30 cellular contexts compared by ENCODE assay signal in the genomic region with DNA sequence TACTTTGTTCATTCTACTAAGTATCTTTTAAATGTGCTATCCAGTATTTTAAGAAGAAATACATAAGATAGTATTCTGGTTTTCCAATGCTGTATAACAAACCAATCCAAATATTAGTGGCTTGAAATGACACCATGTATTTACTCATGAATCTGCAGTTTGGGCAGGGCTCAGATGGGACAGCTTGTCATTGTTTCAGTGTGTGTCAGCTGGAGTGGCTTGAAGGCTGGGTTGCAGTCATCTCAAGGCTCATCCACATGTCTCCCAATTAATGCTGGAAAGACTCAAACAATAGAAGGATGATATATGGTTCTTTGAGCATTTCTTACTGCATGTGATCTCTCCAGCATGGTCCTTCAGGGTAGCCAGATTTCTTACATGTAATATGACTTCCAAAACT.
"Had no signal": no experiment of that assay in that cellular context is flagged by ENCODE, and none has a peak within 500 bp of the region (broad histone marks: within the 10 kb centered on the region; RNA-seq: fewer than 3 reads in every experiment).

No MANE protein-coding gene starts in this region.

- H3K9me3 Mint-ChIP-seq: activated naive CD8-positive, alpha-beta T cell treated with anti-CD3 and anti-CD28 coated beads for 36 hours; brain; naive B cell; nephron progenitor cell; stimulated activated memory B cell treated with anti-CD40 and anti-IgM and Interleukin-4, amounts not matched to agents 10 μg/mL and 1 μg/mL and 100 μg/mL, for 72 hours; stimulated activated naive CD8-positive, alpha-beta T cell treated with anti-CD3 and anti-CD28 coated beads, Interleukin-15, amount 100 ng/mL, for 72 hours had no signal

- H3K27ac ChIP-seq: ascending aorta, coronary artery, dorsolateral prefrontal cortex, left ventricle myocardium inferior, neutrophil, ovary had no signal

- H3K9me3 ChIP-seq: ascending aorta, left ventricle myocardium inferior, mucosa of descending colon, neutrophil, ovary, right lobe of liver, tibial nerve had no signal

- H3K4me1 Mint-ChIP-seq: activated naive CD8-positive, alpha-beta T cell treated with anti-CD3 and anti-CD28 coated beads for 36 hours; stimulated activated memory B cell treated with anti-CD40 and anti-IgM and Interleukin-4, amounts not matched to agents 10 μg/mL and 1 μg/mL and 100 μg/mL, for 72 hours; stimulated activated naive CD8-positive, alpha-beta T cell treated with anti-CD3 and anti-CD28 coated beads, Interleukin-15, amount 100 ng/mL, for 72 hours; T-cell had no signal

- H3K36me3 Mint-ChIP-seq: activated naive CD8-positive, alpha-beta T cell treated with anti-CD3 and anti-CD28 coated beads for 36 hours; brain; stimulated activated memory B cell treated with anti-CD40 and anti-IgM and Interleukin-4, amounts not matched to agents 10 μg/mL and 1 μg/mL and 100 μg/mL, for 72 hours; T-cell had no signal

- H3K4me1 ChIP-seq: ascending aorta had no signal

- FAIRE-seq: small intestine had no signal

- H3K27me3 ChIP-seq: ascending aorta, neutrophil, ovary, right lobe of liver, tibial nerve had no signal

- H3K27me3 Mint-ChIP-seq: activated naive CD8-positive, alpha-beta T cell treated with anti-CD3 and anti-CD28 coated beads for 36 hours; naive B cell; progenitor cell of endocrine pancreas; stimulated activated memory B cell treated with anti-CD40 and anti-IgM and Interleukin-4, amounts not matched to agents 10 μg/mL and 1 μg/mL and 100 μg/mL, for 72 hours; stimulated activated naive CD8-positive, alpha-beta T cell treated with anti-CD3 and anti-CD28 coated beads, Interleukin-15, amount 100 ng/mL, for 72 hours; T-cell had no signal

- ATAC-seq: mucosa of descending colon; stimulated activated memory B cell treated with anti-CD40 and anti-IgM and Interleukin-4, amounts not matched to agents 10 μg/mL and 1 μg/mL and 100 μg/mL, for 72 hours; stimulated activated naive CD8-positive, alpha-beta T cell treated with anti-CD3 and anti-CD28 coated beads, Interleukin-15, amount 100 ng/mL, for 72 hours; T-cell had no signal

- DNase-seq: activated CD4-positive, alpha-beta T cell treated with anti-CD3 and anti-CD28 coated beads for 4 hours; activated CD4-positive, alpha-beta T cell treated with anti-CD3 and anti-CD28 coated beads, Interleukin-2, amount 50 U/mL, for 48 hours; activated CD4-positive, CD25-positive, alpha-beta regulatory T cell; activated CD8-positive, alpha-beta memory T cell treated with anti-CD3 and anti-CD28 coated beads for 24 hours; activated effector memory CD4-positive, alpha-beta T cell treated with Interleukin-2 at 50 U/mL for 16 hours; activated naive CD4-positive, alpha-beta T cell treated with anti-CD3 and anti-CD28 coated beads for 36 hours; activated naive CD8-positive, alpha-beta T cell treated with anti-CD3 and anti-CD28 coated beads for 36 hours; dorsolateral prefrontal cortex; effector memory CD4-positive, alpha-beta T cell; foreskin melanocyte; kidney glomerular epithelial cell; left ventricle myocardium inferior; mucosa of descending colon; naive B cell; nephron progenitor cell; ovary; right lobe of liver; small intestine; stimulated activated CD4-positive, alpha-beta T cell treated with anti-CD3 and anti-CD28 coated beads, Interleukin-1b, Interleukin-23, amount 100 ng/mL, for 48 hours; stimulated activated CD4-positive, alpha-beta T cell treated with anti-CD3 and anti-CD28 coated beads, Interleukin-4, amount 100 ng/mL, for 4 hours; stimulated activated CD8-positive, alpha-beta memory T cell treated with anti-CD3 and anti-CD28 coated beads, Interleukin-4, amount 100 ng/mL, for 48 hours; stimulated activated naive CD8-positive, alpha-beta T cell treated with anti-CD3 and anti-CD28 coated beads, Interleukin-15, amount 100 ng/mL, for 72 hours; T-cell had no signal

- H3K27ac Mint-ChIP-seq: activated naive CD4-positive, alpha-beta T cell treated with anti-CD3 and anti-CD28 coated beads for 36 hours; activated naive CD8-positive, alpha-beta T cell treated with anti-CD3 and anti-CD28 coated beads for 36 hours; nephron progenitor cell; progenitor cell of endocrine pancreas; stimulated activated memory B cell treated with anti-CD40 and anti-IgM and Interleukin-4, amounts not matched to agents 10 μg/mL and 1 μg/mL and 100 μg/mL, for 72 hours; stimulated activated naive CD8-positive, alpha-beta T cell treated with anti-CD3 and anti-CD28 coated beads, Interleukin-15, amount 100 ng/mL, for 72 hours; T-cell had no signal

- H3K4me3 Mint-ChIP-seq: activated naive CD4-positive, alpha-beta T cell treated with anti-CD3 and anti-CD28 coated beads for 36 hours; activated naive CD8-positive, alpha-beta T cell treated with anti-CD3 and anti-CD28 coated beads for 36 hours; brain; naive B cell; nephron progenitor cell; stimulated activated memory B cell treated with anti-CD40 and anti-IgM and Interleukin-4, amounts not matched to agents 10 μg/mL and 1 μg/mL and 100 μg/mL, for 72 hours; stimulated activated naive CD8-positive, alpha-beta T cell treated with anti-CD3 and anti-CD28 coated beads, Interleukin-15, amount 100 ng/mL, for 72 hours; T-cell had no signal

- H3K36me3 ChIP-seq: ascending aorta, left ventricle myocardium inferior, neutrophil, ovary, right lobe of liver, tibial nerve had no signal

- H3K4me3 ChIP-seq: ascending aorta, coronary artery, dorsolateral prefrontal cortex, left ventricle myocardium inferior, mucosa of descending colon, ovary, right lobe of liver, tibial nerve had no signal
